Comparison of ENCODE assay signal across 6 cellular contexts in genomic region chr11:135061166-135061565, GRCh38.
"Had no signal": no experiment of that assay in that cellular context is flagged by ENCODE, and none has a peak within 500 bp of the region (broad histone marks: within the 10 kb centered on the region; RNA-seq: fewer than 3 reads in every experiment).

No MANE protein-coding gene starts in this region.

- H3K4me3 ChIP-seq: K562 had no signal

- DNase-seq: IMR-90, KBM-7, KG1 had no signal

- H3K27ac ChIP-seq: HL-60, KMS-11 had no signal
